In the genomic region with DNA sequence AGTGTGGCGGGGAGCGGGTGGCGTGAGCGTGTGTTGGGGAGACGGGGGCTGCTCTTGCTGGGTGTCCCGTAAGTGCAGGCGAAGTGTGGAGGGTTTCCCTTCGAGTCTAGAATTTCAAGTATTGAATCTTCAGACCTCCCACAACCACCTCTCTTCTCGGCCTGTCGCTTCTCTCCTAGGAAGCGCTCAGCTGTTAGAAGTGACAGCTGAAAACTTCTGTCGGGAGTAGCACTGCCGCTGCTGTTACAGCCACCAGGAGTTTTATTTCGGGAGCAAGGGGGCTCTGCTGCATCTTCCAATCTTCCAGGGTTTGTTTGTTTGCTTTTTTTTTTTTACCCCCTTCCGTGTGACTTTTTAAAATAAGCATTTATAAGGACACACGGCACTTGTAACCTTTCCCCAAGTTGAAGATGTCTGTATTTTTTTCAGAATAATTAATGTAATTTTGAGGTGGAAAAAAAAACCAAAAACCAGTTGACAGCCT, we compare ENCODE assay signal across 1 cellular context.
A peak's percentile ranks its signal among the peaks of the same experiment; 100 is the strongest.
TF ChIP-seq lines count a peak whose summit lies in the region.

No MANE protein-coding gene starts in this region.

TF ChIP-seq in HepG2, 621 proteins besides CTCF, POLR2A, EP300 and RAD21 (continues in another document):
- TF ChIP-seq KDM5B (CRISPR knock-in tag; IDR thresholded peaks at IDR 0.05; ENCODE audit: borderline replicate concordance) (no peak), ZFP82 (CRISPR knock-in tag; IDR thresholded peaks at IDR 0.05; ENCODE audit: borderline replicate concordance) (peak; percentile 77; the same call in 1 of the 2 replicates), DZIP1 (CRISPR knock-in tag; IDR thresholded peaks at IDR 0.05) (0 out of 2 replicates have a peak, but pooled peaks have one; percentile 13), ZNF431 (CRISPR knock-in tag; IDR thresholded peaks at IDR 0.05; ENCODE audit: borderline replicate concordance, low read depth) (peak; percentile 11; the same call in 1 of the 2 replicates), ZNF446 (CRISPR knock-in tag; IDR thresholded peaks at IDR 0.05) (0 out of 2 replicates have a peak, but pooled peaks have one; percentile 90), ZNF121 (CRISPR knock-in tag; IDR thresholded peaks at IDR 0.05) (no peak), KDM6A (CRISPR knock-in tag; IDR thresholded peaks at IDR 0.05; ENCODE audit: low read depth) (0 out of 2 replicates have a peak, but pooled peaks have one; percentile 3), ZBTB2 (CRISPR knock-in tag; IDR thresholded peaks at IDR 0.05; ENCODE audit: low read depth) (no peak), HBP1 (CRISPR knock-in tag; IDR thresholded peaks at IDR 0.05; ENCODE audit: low read depth) (peak; percentile 1; the same call in 1 of the 2 replicates), TGIF2 (CRISPR knock-in tag; IDR thresholded peaks at IDR 0.05) (peak; percentile 99), THYN1 (CRISPR knock-in tag; IDR thresholded peaks at IDR 0.05; ENCODE audit: borderline replicate concordance, low read depth) (no peak), AGO1 (IDR thresholded peaks at IDR 0.05; ENCODE audit: low read depth, low read length, poor library complexity, severe bottlenecking) (no peak), FOXA1 (IDR thresholded peaks at IDR 0.05) (no peak), FOXA1 (CRISPR knock-in tag; IDR thresholded peaks at IDR 0.05) (0 out of 2 replicates have a peak, but pooled peaks have one; percentile 14), ZNF101 (CRISPR knock-in tag; IDR thresholded peaks at IDR 0.05; ENCODE audit: borderline replicate concordance, low read depth) (no peak), ZNF556 (CRISPR knock-in tag; IDR thresholded peaks at IDR 0.05; ENCODE audit: borderline replicate concordance) (no peak), GFI1 (CRISPR knock-in tag; IDR thresholded peaks at IDR 0.05; ENCODE audit: borderline replicate concordance) (0 out of 2 replicates have a peak, but pooled peaks have one; percentile 9), ZNF136 (CRISPR knock-in tag; IDR thresholded peaks at IDR 0.05; ENCODE audit: low read depth) (no peak), ZNF18 (CRISPR knock-in tag; IDR thresholded peaks at IDR 0.05; ENCODE audit: insufficient replicate concordance) (peak; percentile 49), HMG20A (CRISPR knock-in tag; IDR thresholded peaks at IDR 0.05; ENCODE audit: borderline replicate concordance) (no peak), ZNF703 (CRISPR knock-in tag; IDR thresholded peaks at IDR 0.05; ENCODE audit: borderline replicate concordance) (0 out of 2 replicates have a peak, but pooled peaks have one; percentile 40), NFATC3 (CRISPR knock-in tag; IDR thresholded peaks at IDR 0.05) (peak; percentile 7; the same call in 1 of the 2 replicates), ATF6 (CRISPR knock-in tag; conservative IDR thresholded peaks at IDR 0.05) (no peak)
- TF ChIP-seq, protein P1, sequence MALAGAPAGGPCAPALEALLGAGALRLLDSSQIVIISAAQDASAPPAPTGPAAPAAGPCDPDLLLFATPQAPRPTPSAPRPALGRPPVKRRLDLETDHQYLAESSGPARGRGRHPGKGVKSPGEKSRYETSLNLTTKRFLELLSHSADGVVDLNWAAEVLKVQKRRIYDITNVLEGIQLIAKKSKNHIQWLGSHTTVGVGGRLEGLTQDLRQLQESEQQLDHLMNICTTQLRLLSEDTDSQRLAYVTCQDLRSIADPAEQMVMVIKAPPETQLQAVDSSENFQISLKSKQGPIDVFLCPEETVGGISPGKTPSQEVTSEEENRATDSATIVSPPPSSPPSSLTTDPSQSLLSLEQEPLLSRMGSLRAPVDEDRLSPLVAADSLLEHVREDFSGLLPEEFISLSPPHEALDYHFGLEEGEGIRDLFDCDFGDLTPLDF (CRISPR knock-in tag; IDR thresholded peaks at IDR 0.05), result no peak; the same call in 1 of the 2 replicates
- TF ChIP-seq, protein P2, sequence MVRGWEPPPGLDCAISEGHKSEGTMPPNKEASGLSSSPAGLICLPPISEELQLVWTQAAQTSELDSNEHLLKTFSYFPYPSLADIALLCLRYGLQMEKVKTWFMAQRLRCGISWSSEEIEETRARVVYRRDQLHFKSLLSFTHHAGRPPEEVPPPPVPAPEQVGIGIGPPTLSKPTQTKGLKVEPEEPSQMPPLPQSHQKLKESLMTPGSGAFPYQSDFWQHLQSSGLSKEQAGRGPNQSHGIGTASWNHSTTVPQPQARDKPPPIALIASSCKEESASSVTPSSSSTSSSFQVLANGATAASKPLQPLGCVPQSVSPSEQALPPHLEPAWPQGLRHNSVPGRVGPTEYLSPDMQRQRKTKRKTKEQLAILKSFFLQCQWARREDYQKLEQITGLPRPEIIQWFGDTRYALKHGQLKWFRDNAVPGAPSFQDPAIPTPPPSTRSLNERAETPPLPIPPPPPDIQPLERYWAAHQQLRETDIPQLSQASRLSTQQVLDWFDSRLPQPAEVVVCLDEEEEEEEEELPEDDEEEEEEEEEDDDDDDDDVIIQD (CRISPR knock-in tag; IDR thresholded peaks at IDR 0.05; ENCODE audit: low read depth), result no peak
- TF ChIP-seq, protein P3, sequence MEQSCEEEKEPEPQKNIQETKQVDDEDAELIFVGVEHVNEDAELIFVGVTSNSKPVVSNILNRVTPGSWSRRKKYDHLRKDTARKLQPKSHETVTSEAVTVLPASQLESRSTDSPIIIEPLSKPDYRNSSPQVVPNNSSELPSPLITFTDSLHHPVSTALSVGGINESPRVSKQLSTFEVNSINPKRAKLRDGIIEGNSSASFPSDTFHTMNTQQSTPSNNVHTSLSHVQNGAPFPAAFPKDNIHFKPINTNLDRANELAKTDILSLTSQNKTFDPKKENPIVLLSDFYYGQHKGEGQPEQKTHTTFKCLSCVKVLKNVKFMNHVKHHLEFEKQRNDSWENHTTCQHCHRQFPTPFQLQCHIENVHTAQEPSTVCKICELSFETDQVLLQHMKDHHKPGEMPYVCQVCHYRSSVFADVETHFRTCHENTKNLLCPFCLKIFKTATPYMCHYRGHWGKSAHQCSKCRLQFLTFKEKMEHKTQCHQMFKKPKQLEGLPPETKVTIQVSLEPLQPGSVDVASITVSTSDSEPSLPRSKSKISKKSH (CRISPR knock-in tag; IDR thresholded peaks at IDR 0.05; ENCODE audit: borderline replicate concordance), result 0 out of 2 replicates have a peak, but pooled peaks have one; percentile 1
- TF ChIP-seq, protein P4, sequence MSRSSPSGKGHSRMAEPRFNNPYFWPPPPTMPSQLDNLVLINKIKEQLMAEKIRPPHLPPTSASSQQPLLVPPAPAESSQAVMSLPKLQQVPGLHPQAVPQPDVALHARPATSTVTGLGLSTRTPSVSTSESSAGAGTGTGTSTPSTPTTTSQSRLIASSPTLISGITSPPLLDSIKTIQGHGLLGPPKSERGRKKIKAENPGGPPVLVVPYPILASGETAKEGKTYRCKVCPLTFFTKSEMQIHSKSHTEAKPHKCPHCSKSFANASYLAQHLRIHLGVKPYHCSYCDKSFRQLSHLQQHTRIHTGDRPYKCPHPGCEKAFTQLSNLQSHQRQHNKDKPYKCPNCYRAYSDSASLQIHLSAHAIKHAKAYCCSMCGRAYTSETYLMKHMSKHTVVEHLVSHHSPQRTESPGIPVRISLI (CRISPR knock-in tag; IDR thresholded peaks at IDR 0.05; ENCODE audit: borderline replicate concordance), result 0 out of 2 replicates have a peak, but pooled peaks have one; percentile 29
- TF ChIP-seq, protein P5, sequence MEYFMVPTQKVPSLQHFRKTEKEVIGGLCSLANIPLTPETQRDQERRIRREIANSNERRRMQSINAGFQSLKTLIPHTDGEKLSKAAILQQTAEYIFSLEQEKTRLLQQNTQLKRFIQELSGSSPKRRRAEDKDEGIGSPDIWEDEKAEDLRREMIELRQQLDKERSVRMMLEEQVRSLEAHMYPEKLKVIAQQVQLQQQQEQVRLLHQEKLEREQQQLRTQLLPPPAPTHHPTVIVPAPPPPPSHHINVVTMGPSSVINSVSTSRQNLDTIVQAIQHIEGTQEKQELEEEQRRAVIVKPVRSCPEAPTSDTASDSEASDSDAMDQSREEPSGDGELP (IDR thresholded peaks at IDR 0.05; ENCODE audit: borderline replicate concordance, low read depth), result peak; percentile 96
- TF ChIP-seq, protein P6, sequence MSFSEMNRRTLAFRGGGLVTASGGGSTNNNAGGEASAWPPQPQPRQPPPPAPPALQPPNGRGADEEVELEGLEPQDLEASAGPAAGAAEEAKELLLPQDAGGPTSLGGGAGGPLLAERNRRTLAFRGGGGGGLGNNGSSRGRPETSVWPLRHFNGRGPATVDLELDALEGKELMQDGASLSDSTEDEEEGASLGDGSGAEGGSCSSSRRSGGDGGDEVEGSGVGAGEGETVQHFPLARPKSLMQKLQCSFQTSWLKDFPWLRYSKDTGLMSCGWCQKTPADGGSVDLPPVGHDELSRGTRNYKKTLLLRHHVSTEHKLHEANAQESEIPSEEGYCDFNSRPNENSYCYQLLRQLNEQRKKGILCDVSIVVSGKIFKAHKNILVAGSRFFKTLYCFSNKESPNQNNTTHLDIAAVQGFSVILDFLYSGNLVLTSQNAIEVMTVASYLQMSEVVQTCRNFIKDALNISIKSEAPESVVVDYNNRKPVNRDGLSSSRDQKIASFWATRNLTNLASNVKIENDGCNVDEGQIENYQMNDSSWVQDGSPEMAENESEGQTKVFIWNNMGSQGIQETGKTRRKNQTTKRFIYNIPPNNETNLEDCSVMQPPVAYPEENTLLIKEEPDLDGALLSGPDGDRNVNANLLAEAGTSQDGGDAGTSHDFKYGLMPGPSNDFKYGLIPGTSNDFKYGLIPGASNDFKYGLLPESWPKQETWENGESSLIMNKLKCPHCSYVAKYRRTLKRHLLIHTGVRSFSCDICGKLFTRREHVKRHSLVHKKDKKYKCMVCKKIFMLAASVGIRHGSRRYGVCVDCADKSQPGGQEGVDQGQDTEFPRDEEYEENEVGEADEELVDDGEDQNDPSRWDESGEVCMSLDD (CRISPR knock-in tag; IDR thresholded peaks at IDR 0.05; ENCODE audit: borderline replicate concordance), result no peak
- TF ChIP-seq, protein P7, sequence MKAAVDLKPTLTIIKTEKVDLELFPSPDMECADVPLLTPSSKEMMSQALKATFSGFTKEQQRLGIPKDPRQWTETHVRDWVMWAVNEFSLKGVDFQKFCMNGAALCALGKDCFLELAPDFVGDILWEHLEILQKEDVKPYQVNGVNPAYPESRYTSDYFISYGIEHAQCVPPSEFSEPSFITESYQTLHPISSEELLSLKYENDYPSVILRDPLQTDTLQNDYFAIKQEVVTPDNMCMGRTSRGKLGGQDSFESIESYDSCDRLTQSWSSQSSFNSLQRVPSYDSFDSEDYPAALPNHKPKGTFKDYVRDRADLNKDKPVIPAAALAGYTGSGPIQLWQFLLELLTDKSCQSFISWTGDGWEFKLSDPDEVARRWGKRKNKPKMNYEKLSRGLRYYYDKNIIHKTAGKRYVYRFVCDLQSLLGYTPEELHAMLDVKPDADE (CRISPR knock-in tag; IDR thresholded peaks at IDR 0.05), result 0 out of 2 replicates have a peak, but pooled peaks have one; percentile 23
